13 cellular contexts compared by ENCODE assay signal in genomic region chrX:2631743-2632532, GRCh38. TPM values are rescaled to one million over a fixed set of nuclear protein-coding genes. Genes with fewer than 3 reads are reported as not detected.
A peak's percentile ranks its signal among the peaks of the same experiment; 100 is the strongest.
DNase-seq lines count a peak whose midpoint lies in the region; ATAC-seq and TF ChIP-seq lines count a peak whose summit lies in the region.
"Had no signal": no experiment of that assay in that cellular context is flagged by ENCODE, and none has a peak within 500 bp of the region (broad histone marks: within the 10 kb centered on the region; RNA-seq: fewer than 3 reads in every experiment).

No MANE protein-coding gene starts in this region.

- intact Hi-C loops in CD8-positive, alpha-beta T cell (cut with DNase I, micrococcal nuclease): loop anchor here (2.0 to 5.0 kb wide), 4 partner anchors 60 to 1240 kb away; partner anchors contain the start of genes CD99 (in 2 of the 2), ASMTL (in 1 of the 2) and SLC25A6 (in 1 of the 2)
- intact Hi-C loops in naive thymus-derived CD4-positive, alpha-beta T cell (cut with micrococcal nuclease): loop anchor here in 1 of 2 donors (2.0 kb wide), 1 partner anchor 65 kb away; no protein-coding TSS in a partner anchor
- intact Hi-C loops in A673 (cut with micrococcal nuclease; ENCODE audit: unreplicated experiment): no loop called here

- no peak for TF ChIP-seq CTCF in CD8-positive, alpha-beta T cell (IDR thresholded peaks at IDR 0.05)
- TF ChIP-seq CTCF in A673 (conservative IDR thresholded peaks at IDR 0.05; ENCODE audit: low read depth, low read length): no peak

- no peak overlapping the region for H3K27ac ChIP-seq in CD8-positive, alpha-beta T cell (ENCODE audit: low read depth, low read length)
- H3K27ac ChIP-seq in naive thymus-derived CD4-positive, alpha-beta T cell (ENCODE audit: low read depth, low read length): no peak overlapping the region
- no peak overlapping the region for H3K27ac ChIP-seq in A673 (ENCODE audit: low read depth, low read length, poor library complexity, severe bottlenecking)
- H3K27ac ChIP-seq: thyroid gland had no signal

- H3K9me3 ChIP-seq in CD8-positive, alpha-beta T cell (ENCODE audit: low read length): peaks cover 13% of the 10 kb centered on the region
- H3K9me3 ChIP-seq in naive thymus-derived CD4-positive, alpha-beta T cell (ENCODE audit: control insufficient read depth in 2 of 3, low read length in 3 of 3): peaks cover 12 to 20% (median 18%) of the 10 kb centered on the region in 3 experiments
- peaks cover 4% of the 10 kb centered on the region for H3K9me3 ChIP-seq in A673 (ENCODE audit: low read depth, low read length, poor library complexity, severe bottlenecking)
- H3K9me3 ChIP-seq: thyroid gland had no signal

- no peak overlapping the region for H3K4me3 ChIP-seq in CD8-positive, alpha-beta T cell (ENCODE audit: low read depth, low read length)
- no peak overlapping the region for H3K4me3 ChIP-seq in naive thymus-derived CD4-positive, alpha-beta T cell (ENCODE audit: low read length)
- no peak overlapping the region for H3K4me3 ChIP-seq in A673 (ENCODE audit: low read depth, low read length, poor library complexity, severe bottlenecking)
- H3K4me3 ChIP-seq: thyroid gland had no signal

- POLR2A ChIA-PET in CD8-positive, alpha-beta T cell (lab: Charles Lee): no interaction called here
- POLR2A ChIA-PET in naive thymus-derived CD4-positive, alpha-beta T cell (lab: Charles Lee): no interaction called here
- POLR2A ChIA-PET in A673 (lab: Charles Lee; ENCODE audit: low non-redundant PET): no interaction called here

- H3K27me3 Mint-ChIP-seq in CD8-positive, alpha-beta T cell (ENCODE audit: low read depth): no peaks in the 10 kb centered on the region
- H3K27me3 Mint-ChIP-seq in IgD-negative memory B cell: no peaks in the 10 kb centered on the region
- no peaks in the 10 kb centered on the region for H3K27me3 Mint-ChIP-seq in activated T-helper 17 cell treated with anti-CD3 and anti-CD28 coated beads, Interleukin-2, amount 50 U/mL, for 72 hours
- H3K27me3 Mint-ChIP-seq in naive thymus-derived CD4-positive, alpha-beta T cell: no peaks in the 10 kb centered on the region

- peaks cover 59% of the 10 kb centered on the region for H3K36me3 Mint-ChIP-seq in CD8-positive, alpha-beta T cell
- H3K36me3 Mint-ChIP-seq in IgD-negative memory B cell: peaks cover 12% of the 10 kb centered on the region
- peaks cover 77% of the 10 kb centered on the region for H3K36me3 Mint-ChIP-seq in activated T-helper 17 cell treated with anti-CD3 and anti-CD28 coated beads, Interleukin-2, amount 50 U/mL, for 72 hours (ENCODE audit: low read depth)
- peaks cover 37 to 60% (median 58%) of the 10 kb centered on the region in 5 donors for H3K36me3 Mint-ChIP-seq in naive thymus-derived CD4-positive, alpha-beta T cell

- no peaks in the 10 kb centered on the region for H3K36me3 ChIP-seq in CD8-positive, alpha-beta T cell (ENCODE audit: insufficient read depth, low read length)
- peaks cover 0 to 2% (median 0%) of the 10 kb centered on the region in 3 experiments for H3K36me3 ChIP-seq in naive thymus-derived CD4-positive, alpha-beta T cell (ENCODE audit: control insufficient read depth in 2 of 3, insufficient read depth in 3 of 3, low read length in 3 of 3)
- peaks cover 41% of the 10 kb centered on the region for H3K36me3 ChIP-seq in A673 (ENCODE audit: insufficient read depth, low read length, poor library complexity, severe bottlenecking)
- H3K36me3 ChIP-seq: thyroid gland had no signal

- peaks cover 38% of the 10 kb centered on the region for H3K9me3 Mint-ChIP-seq in CD8-positive, alpha-beta T cell
- peaks cover 12 to 41% (median 34%) of the 10 kb centered on the region in 3 donors for H3K9me3 Mint-ChIP-seq in IgD-negative memory B cell
- H3K9me3 Mint-ChIP-seq in activated T-helper 17 cell treated with anti-CD3 and anti-CD28 coated beads, Interleukin-2, amount 50 U/mL, for 72 hours: peaks cover 40% of the 10 kb centered on the region
- H3K9me3 Mint-ChIP-seq in naive thymus-derived CD4-positive, alpha-beta T cell: peaks cover 25 to 57% (median 43%) of the 10 kb centered on the region in 11 donors

- no peaks in the 10 kb centered on the region for H3K27me3 ChIP-seq in CD8-positive, alpha-beta T cell (ENCODE audit: insufficient read depth, low read length)
- H3K27me3 ChIP-seq in naive thymus-derived CD4-positive, alpha-beta T cell (ENCODE audit: control insufficient read depth in 2 of 2, insufficient read depth in 2 of 2, low read length in 2 of 2): no peaks in the 10 kb centered on the region
- H3K27me3 ChIP-seq in A673 (replicated peaks; ENCODE audit: insufficient read depth, low read depth, low read length, poor library complexity): no peaks in the 10 kb centered on the region
- H3K27me3 ChIP-seq: thyroid gland had no signal

- no peak for DNase-seq in CD8-positive, alpha-beta T cell
- peak in 1 of 9 donors; percentile 25 for DNase-seq in naive thymus-derived CD4-positive, alpha-beta T cell
- no peak for DNase-seq in effector CD4-positive, alpha-beta T cell
- DNase-seq in A673 (ENCODE audit: low spot score): no peak
- DNase-seq: activated gamma-delta T cell treated with Interleukin-2 at 50 U/mL for 16 hours, hypothalamus, occipital lobe, SW 1271, thyroid gland had no signal

- CTCF ChIA-PET in CD8-positive, alpha-beta T cell (lab: Charles Lee): no interaction called here
- CTCF ChIA-PET in naive thymus-derived CD4-positive, alpha-beta T cell (lab: Charles Lee): no interaction called here
- CTCF ChIA-PET in A673 (lab: Charles Lee): no interaction called here

- H3K4me3 Mint-ChIP-seq in CD8-positive, alpha-beta T cell: no peak overlapping the region
- H3K4me3 Mint-ChIP-seq in IgD-negative memory B cell: peak overlapping the region; percentile 61 to 91 (median 82)
- peak overlapping the region; percentile 86 for H3K4me3 Mint-ChIP-seq in activated T-helper 17 cell treated with anti-CD3 and anti-CD28 coated beads, Interleukin-2, amount 50 U/mL, for 72 hours
- H3K4me3 Mint-ChIP-seq in naive thymus-derived CD4-positive, alpha-beta T cell: peak overlapping the region; percentile 21 to 84 (median 68)

- peak overlapping the region; percentile 97 for H3K27ac Mint-ChIP-seq in CD8-positive, alpha-beta T cell
- peak overlapping the region; percentile 90 to 100 (median 99) for H3K27ac Mint-ChIP-seq in IgD-negative memory B cell
- H3K27ac Mint-ChIP-seq in activated T-helper 17 cell treated with anti-CD3 and anti-CD28 coated beads, Interleukin-2, amount 50 U/mL, for 72 hours: peak overlapping the region; percentile 98
- peak overlapping the region; percentile 92 to 100 (median 98) for H3K27ac Mint-ChIP-seq in naive thymus-derived CD4-positive, alpha-beta T cell

- no peak for ATAC-seq in CD8-positive, alpha-beta T cell
- ATAC-seq in activated T-helper 17 cell treated with anti-CD3 and anti-CD28 coated beads, Interleukin-2, amount 50 U/mL, for 72 hours (replicated peaks): no peak
- no peak for ATAC-seq in naive thymus-derived CD4-positive, alpha-beta T cell
- no peak for ATAC-seq in GM19351 (IDR thresholded peaks at IDR 0.05; ENCODE audit: unreplicated experiment)
- ATAC-seq in GM18867 (IDR thresholded peaks at IDR 0.05; ENCODE audit: unreplicated experiment): no peak

- no TSS peak for BruUV-seq in A673 (replicated peaks; lab: Mats Ljungman, UMichigan)

- peaks cover 54% of the 10 kb centered on the region for H3K4me1 Mint-ChIP-seq in CD8-positive, alpha-beta T cell (ENCODE audit: low read depth)
- peaks cover 10 to 34% (median 20%) of the 10 kb centered on the region in 3 donors for H3K4me1 Mint-ChIP-seq in IgD-negative memory B cell
- H3K4me1 Mint-ChIP-seq in activated T-helper 17 cell treated with anti-CD3 and anti-CD28 coated beads, Interleukin-2, amount 50 U/mL, for 72 hours: peaks cover 41% of the 10 kb centered on the region
- peaks cover 22 to 56% (median 52%) of the 10 kb centered on the region in 7 donors for H3K4me1 Mint-ChIP-seq in naive thymus-derived CD4-positive, alpha-beta T cell

- peaks cover 16% of the 10 kb centered on the region for H3K4me1 ChIP-seq in CD8-positive, alpha-beta T cell (ENCODE audit: insufficient read depth, low read length)
- peaks cover 16% of the 10 kb centered on the region in 2 donors for H3K4me1 ChIP-seq in naive thymus-derived CD4-positive, alpha-beta T cell (ENCODE audit: control insufficient read depth in 2 of 2, insufficient read depth in 2 of 2, low read length in 2 of 2)
- no peaks in the 10 kb centered on the region for H3K4me1 ChIP-seq in A673 (ENCODE audit: insufficient read depth, low read length, poor library complexity, severe bottlenecking)
- H3K4me1 ChIP-seq: thyroid gland had no signal

RNA-seq across cellular contexts. Expression of gene CD99, which starts 59.2 kb away (rescaled TPM):
- total RNA-seq in CD8-positive, alpha-beta T cell: 100 to 1,000 TPM; 114 to 120 TPM
- polyA plus RNA-seq in IgD-negative memory B cell: 278 TPM
- total RNA-seq in activated T-helper 17 cell treated with anti-CD3 and anti-CD28 coated beads, Interleukin-2, amount 50 U/mL, for 72 hours: 100 to 1,000 TPM; 157 to 231 TPM
- total RNA-seq in naive thymus-derived CD4-positive, alpha-beta T cell: 100 to 1,000 TPM; 112 to 293 (median 181) TPM
- polyA plus RNA-seq in naive thymus-derived CD4-positive, alpha-beta T cell: 100 to 1,000 TPM; 151 to 153 TPM
- total RNA-seq in A673 (2021): 1,443 and 1,572 TPM in 2 replicates
